19 cellular contexts compared by ENCODE assay signal in the genomic region with DNA sequence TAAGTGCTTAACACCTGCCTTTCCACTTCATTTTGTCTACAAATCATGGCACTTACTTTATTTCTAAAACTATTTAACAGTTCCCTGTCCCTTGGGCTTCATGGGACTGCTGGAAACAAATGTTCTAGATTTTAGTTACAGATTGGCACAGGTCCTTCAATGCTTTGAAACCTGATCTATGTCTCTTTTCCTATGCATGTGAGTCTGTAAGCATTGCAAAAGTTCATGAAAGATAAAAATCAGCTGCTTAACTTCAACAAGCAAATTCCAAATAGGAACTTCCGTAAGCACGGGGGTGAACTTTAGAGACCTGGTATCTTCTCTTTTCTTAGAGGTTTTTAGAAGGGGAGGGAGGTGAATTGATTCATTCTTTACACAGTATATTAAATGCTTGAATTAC. TPM values are rescaled to one million over a fixed set of nuclear protein-coding genes. Genes with fewer than 3 reads are reported as not detected.
DNase-seq lines count a peak whose midpoint lies in the region; TF ChIP-seq lines count a peak whose summit lies in the region.
"Had no signal": no experiment of that assay in that cellular context is flagged by ENCODE, and none has a peak within 500 bp of the region (broad histone marks: within the 10 kb centered on the region; RNA-seq: fewer than 3 reads in every experiment).

No MANE protein-coding gene starts in this region.

- no peak for TF ChIP-seq CTCF in MCF 10A (IDR thresholded peaks at IDR 0.05; ENCODE audit: unreplicated experiment)
- no peak for TF ChIP-seq CTCF in breast epithelium (IDR thresholded peaks at IDR 0.05)

- intact Hi-C loops in MCF 10A (cut with micrococcal nuclease) (no loop called here), breast epithelium (cut with DNase I; ENCODE audit: low total_unique reads) (no loop called here)

- H3K27me3 Mint-ChIP-seq in MCF 10A (ENCODE audit: insufficient read depth, unreplicated experiment) = no peaks in the 10 kb centered on the region

- H3K4me3 ChIP-seq in breast epithelium (no peak overlapping the region), skeletal muscle cell (ENCODE audit: low read depth, low read length) (no peak overlapping the region)

- no peaks in the 10 kb centered on the region for H3K9me3 ChIP-seq in breast epithelium

- no peaks in the 10 kb centered on the region for H3K36me3 Mint-ChIP-seq in MCF 10A (ENCODE audit: insufficient read depth, unreplicated experiment)
- H3K36me3 Mint-ChIP-seq: CD4-positive, alpha-beta memory T cell had no signal

- DNase-seq in MCF 10A (ENCODE audit: unreplicated experiment) = peak; percentile 11
- no peak for DNase-seq in breast epithelium (ENCODE audit: low spot score in 2 of 2)
- peak; percentile 37 for DNase-seq in NCI-H2171 (lab: John Stamatoyannopoulos, UW)
- DNase-seq in fibroblast of the conjunctiva (ENCODE audit: low read depth) = peak; percentile 14
- DNase-seq in skeletal muscle cell (ENCODE audit: low read depth) = peak; percentile 24
- no peak for DNase-seq in SHP77 (lab: John Stamatoyannopoulos, UW)
- DNase-seq in NCI-H748 treated with DMSO at 0.1 percent for 48 hours (lab: John Stamatoyannopoulos, UW) = no peak
- no peak for DNase-seq in 8988T
- DNase-seq: ACHN; CD4-positive, alpha-beta memory T cell; GOT3; HFFc6; MV-4-11; NCI-H1417 treated with DMSO at 0.1 percent for 48 hours; NCI-H2029 treated with DMSO at 0.1 percent for 48 hours; NCI-H446; SHP77 treated with DMSO at 0.1 percent for 48 hours had no signal

- CTCF ChIA-PET in MCF 10A (lab: Yijun Ruan, JAX) = interaction anchor here (0.7 kb wide), 1 partner anchor 47 kb away, joined by 3 read pairs; no protein-coding TSS in a partner anchor

- POLR2A ChIA-PET in MCF 10A (lab: Yijun Ruan, JAX) = interaction anchor here (1.3 kb wide), 1 partner anchor 41 kb away, joined by 3 read pairs; no protein-coding TSS in a partner anchor

- no peaks in the 10 kb centered on the region for H3K9me3 Mint-ChIP-seq in MCF 10A (ENCODE audit: unreplicated experiment)
- H3K9me3 Mint-ChIP-seq: HFFc6 had no signal

- H3K27ac Mint-ChIP-seq in MCF 10A (ENCODE audit: low read depth, unreplicated experiment) = peak overlapping the region; percentile 39
- H3K27ac Mint-ChIP-seq: B cell; CD4-positive, alpha-beta memory T cell; HFFc6 had no signal

- no peaks in the 10 kb centered on the region for H3K27me3 ChIP-seq in breast epithelium

- TF ChIP-seq POLR2A in breast epithelium (IDR thresholded peaks at IDR 0.05) = no peak

- no peaks in the 10 kb centered on the region for H3K36me3 ChIP-seq in breast epithelium

- H3K4me3 Mint-ChIP-seq in MCF 10A (ENCODE audit: unreplicated experiment) = no peak overlapping the region
- H3K4me3 Mint-ChIP-seq: B cell; CD4-positive, alpha-beta memory T cell; HFFc6 had no signal

- BruUV-seq in MCF 10A (replicated peaks; lab: Mats Ljungman, UMichigan) = no TSS peak

- H3K4me1 ChIP-seq in breast epithelium = no peaks in the 10 kb centered on the region

- no peak overlapping the region for H3K27ac ChIP-seq in breast epithelium
- H3K27ac ChIP-seq: HL-60 had no signal

- peaks cover 21% of the 10 kb centered on the region for H3K4me1 Mint-ChIP-seq in MCF 10A (ENCODE audit: insufficient read depth, unreplicated experiment)
- H3K4me1 Mint-ChIP-seq: B cell; CD4-positive, alpha-beta memory T cell had no signal

RNA-seq across cellular contexts. Expression of a gene that starts 9.5 kb away (rescaled TPM):
- total RNA-seq in MCF 10A (2022) (0.20 TPM in 1 of 2 replicates, not detected in the other), breast epithelium (1 to 10 TPM in 2 of 3 donors, under 1 TPM in 1; 0.33 to 2.2 (median 1.2) TPM)
- total RNA-seq: B cell; CD4-positive, alpha-beta memory T cell; HFFc6 had no signal

Comparison
In these comparisons a context has a peak if more than half of its experiments do, and no peak if none do; other contexts are left out.
1. DNase-seq: peak in MCF 10A (single experiment), NCI-H2171 (single experiment), fibroblast of the conjunctiva (single experiment) and skeletal muscle cell (single experiment); none in breast epithelium (0 of 2), SHP77 (0 of 2), NCI-H748 treated with DMSO at 0.1 percent for 48 hours (single experiment) and 8988T (single experiment).